Comparison of ENCODE assay signal across 1 cellular context in genomic region chr2:72275084-72275483, GRCh38.
TF ChIP-seq lines count a peak whose summit lies in the region.

No MANE protein-coding gene starts in this region.

TF ChIP-seq in IMR-90, 13 proteins besides CTCF, POLR2A, EP300 and RAD21 (continued from another document):
- no peak for TF ChIP-seq USF2 (IDR thresholded peaks at IDR 0.05; ENCODE audit: low read depth, low read length)
- no peak for TF ChIP-seq MXI1 (IDR thresholded peaks at IDR 0.05; ENCODE audit: borderline replicate concordance, low read depth, low read length)
- no peak for TF ChIP-seq RFX5 (IDR thresholded peaks at IDR 0.05; ENCODE audit: low read depth, low read length)
- TF ChIP-seq CHD1 (IDR thresholded peaks at IDR 0.05; ENCODE audit: low read depth, low read length), result no peak
- no peak for TF ChIP-seq RCOR1 (IDR thresholded peaks at IDR 0.05; ENCODE audit: insufficient replicate concordance, low read length)
- no peak for TF ChIP-seq SMC3 (IDR thresholded peaks at IDR 0.05; ENCODE audit: low read depth, low read length)
- TF ChIP-seq NFE2L2 (IDR thresholded peaks at IDR 0.05; ENCODE audit: low read depth, low read length), result no peak
- TF ChIP-seq MAZ (IDR thresholded peaks at IDR 0.05; ENCODE audit: borderline replicate concordance, low read depth, low read length), result no peak
- TF ChIP-seq MAFK (IDR thresholded peaks at IDR 0.05; ENCODE audit: low read depth, low read length), result no peak
